Comparison of ENCODE assay signal across 1 cellular context in genomic region chr17:81666342-81667191, GRCh38.
A peak's percentile ranks its signal among the peaks of the same experiment; 100 is the strongest.
TF ChIP-seq lines count a peak whose summit lies in the region.

TSS of gene CCDC137 (plus strand) at chr17:81666737. CDS start at chr17:81666767, 30 bp downstream.
TSS of gene OXLD1 (minus strand) at chr17:81666605. CDS start at chr17:81666577, 28 bp downstream.

TF ChIP-seq in HepG2, 621 proteins besides CTCF, POLR2A, EP300 and RAD21 (continued from another document and continues in another):
- 0 out of 2 replicates have a peak, but pooled peaks have one; percentile 13 for TF ChIP-seq ZNF350 (CRISPR knock-in tag; IDR thresholded peaks at IDR 0.05; ENCODE audit: borderline replicate concordance, low read depth)
- TF ChIP-seq MTA3 (CRISPR knock-in tag; IDR thresholded peaks at IDR 0.05): no peak
- no peak for TF ChIP-seq U2AF2 (IDR thresholded peaks at IDR 0.05; ENCODE audit: low read depth, low read length)
- no peak for TF ChIP-seq TRAFD1 (CRISPR knock-in tag; IDR thresholded peaks at IDR 0.05; ENCODE audit: borderline replicate concordance)
- peak; percentile 80 for TF ChIP-seq AGO2 (optimal IDR thresholded peaks at IDR 0.05; ENCODE audit: low read depth, low read length)
- 0 out of 2 replicates have a peak, but pooled peaks have one; percentile 86 for TF ChIP-seq ZNF513 (CRISPR knock-in tag; conservative IDR thresholded peaks at IDR 0.05)
- no peak for TF ChIP-seq SNAPC4 (CRISPR knock-in tag; IDR thresholded peaks at IDR 0.05)
- peak; percentile 98 for TF ChIP-seq PBX3 (CRISPR knock-in tag; IDR thresholded peaks at IDR 0.05; ENCODE audit: borderline replicate concordance)
- no peak for TF ChIP-seq POLR2AphosphoS2 (IDR thresholded peaks at IDR 0.05; ENCODE audit: low read depth, low read length)
- peak; percentile 95 for TF ChIP-seq THAP11 (CRISPR knock-in tag; IDR thresholded peaks at IDR 0.05)
- TF ChIP-seq TEAD3 (CRISPR knock-in tag; optimal IDR thresholded peaks at IDR 0.05; ENCODE audit: borderline replicate concordance): peak; percentile 78
- no peak; the same call in 1 of the 2 replicates for TF ChIP-seq ZNF160 (CRISPR knock-in tag; IDR thresholded peaks at IDR 0.05)
- no peak for TF ChIP-seq ZNF558 (CRISPR knock-in tag; IDR thresholded peaks at IDR 0.05; ENCODE audit: borderline replicate concordance)
- TF ChIP-seq DDIT3 (CRISPR knock-in tag; IDR thresholded peaks at IDR 0.05): no peak
- TF ChIP-seq ZNF552 (CRISPR knock-in tag; IDR thresholded peaks at IDR 0.05; ENCODE audit: borderline replicate concordance): no peak
- no peak for TF ChIP-seq SALL2 (CRISPR knock-in tag; IDR thresholded peaks at IDR 0.05)
- TF ChIP-seq KMT2B (CRISPR knock-in tag; IDR thresholded peaks at IDR 0.05): peak; percentile 92
- TF ChIP-seq RCOR2 (CRISPR knock-in tag; IDR thresholded peaks at IDR 0.05): no peak
- TF ChIP-seq ZNF766 (CRISPR knock-in tag; IDR thresholded peaks at IDR 0.05; ENCODE audit: borderline replicate concordance): no peak
- no peak for TF ChIP-seq ZNF281 (CRISPR knock-in tag; IDR thresholded peaks at IDR 0.05; ENCODE audit: borderline replicate concordance)
- peak; percentile 80 for TF ChIP-seq PRDM15 (CRISPR knock-in tag; IDR thresholded peaks at IDR 0.05)
- peak; percentile 62; the same call in 1 of the 2 replicates for TF ChIP-seq RXRB (CRISPR knock-in tag; IDR thresholded peaks at IDR 0.05; ENCODE audit: borderline replicate concordance)
- TF ChIP-seq ZHX1 (CRISPR knock-in tag; IDR thresholded peaks at IDR 0.05; ENCODE audit: low read depth): peak; percentile 89
- TF ChIP-seq ATF6 (CRISPR knock-in tag; conservative IDR thresholded peaks at IDR 0.05): no peak
- TF ChIP-seq SALL1 (CRISPR knock-in tag; IDR thresholded peaks at IDR 0.05): peak; percentile 87
- no peak for TF ChIP-seq KDM1A (CRISPR knock-in tag; IDR thresholded peaks at IDR 0.05)
- TF ChIP-seq TRIM24 (CRISPR knock-in tag; IDR thresholded peaks at IDR 0.05): no peak
- TF ChIP-seq GATA4 (IDR thresholded peaks at IDR 0.05; ENCODE audit: borderline replicate concordance, low read depth): peak; percentile 43; the same call in 1 of the 2 replicates
- peak; percentile 84 for TF ChIP-seq HINFP (CRISPR knock-in tag; IDR thresholded peaks at IDR 0.05; ENCODE audit: low read depth)
- peak; percentile 70 for TF ChIP-seq ZNF607 (CRISPR knock-in tag; IDR thresholded peaks at IDR 0.05; ENCODE audit: borderline replicate concordance)
- 0 out of 2 replicates have a peak, but pooled peaks have one; percentile 62 for TF ChIP-seq KLF6 (CRISPR knock-in tag; IDR thresholded peaks at IDR 0.05)
- no peak for TF ChIP-seq TBP (CRISPR knock-in tag; IDR thresholded peaks at IDR 0.05)
